In genomic region chr12:49019120-49019430, GRCh38 we compare ENCODE assay signal across 8 cellular contexts. TPM values are rescaled to one million over a fixed set of nuclear protein-coding genes. Genes with fewer than 3 reads are reported as not detected.
A peak's percentile ranks its signal among the peaks of the same experiment; 100 is the strongest.
DNase-seq lines count a peak whose midpoint lies in the region; ATAC-seq and TF ChIP-seq lines count a peak whose summit lies in the region.

No MANE protein-coding gene starts in this region.

- DNase-seq in RWPE1 (ENCODE audit: low spot score) = no peak
- no peak for DNase-seq in GM03348 (ENCODE audit: low spot score)
- DNase-seq in DMS53 treated with DMSO at 0.1 percent for 48 hours (lab: John Stamatoyannopoulos, UW; ENCODE audit: unreplicated experiment) = no peak
- DNase-seq in NCI-H1930 (lab: John Stamatoyannopoulos, UW) = no peak

- H3K4me1 ChIP-seq in parathyroid adenoma = peaks cover 8% of the 10 kb centered on the region

- H3K79me2 ChIP-seq in parathyroid adenoma = peaks cover 30% of the 10 kb centered on the region

- H2AFZ ChIP-seq in parathyroid adenoma = peak overlapping the region; percentile 91

- H3K4me2 ChIP-seq in parathyroid adenoma (ENCODE audit: low read length) = peak overlapping the region; percentile 76

- TF ChIP-seq CTCF in 22Rv1 (IDR thresholded peaks at IDR 0.05) = no peak
- TF ChIP-seq CTCF in RWPE1 (conservative IDR thresholded peaks at IDR 0.05; ENCODE audit: low read depth) = no peak
- TF ChIP-seq CTCF in parathyroid adenoma (IDR thresholded peaks at IDR 0.05) = no peak

- H3K27me3 ChIP-seq in parathyroid adenoma (ENCODE audit: control insufficient read depth, insufficient read depth, low read length) = no peaks in the 10 kb centered on the region

- peak overlapping the region; percentile 90 for H3K27ac ChIP-seq in 22Rv1
- peak overlapping the region; percentile 84 for H3K27ac ChIP-seq in RWPE1
- H3K27ac ChIP-seq in parathyroid adenoma = peak overlapping the region; percentile 80

- H3K9me3 ChIP-seq in parathyroid adenoma (ENCODE audit: control insufficient read depth, low read length) = no peaks in the 10 kb centered on the region

- H3K36me3 ChIP-seq in parathyroid adenoma (ENCODE audit: control insufficient read depth, insufficient read depth, low read length) = no peaks in the 10 kb centered on the region

- ATAC-seq in GM21390 (IDR thresholded peaks at IDR 0.05; ENCODE audit: unreplicated experiment) (peak; percentile 27), esophagus mucosa (peak; percentile 1)

- CTCF ChIA-PET in RWPE1 (lab: Yijun Ruan, JAX) = interaction anchor here (0.8 kb wide), 1 partner anchor 157 kb away, joined by 3 read pairs; no protein-coding TSS in a partner anchor

- POLR2A ChIA-PET in RWPE1 (lab: Yijun Ruan, JAX; ENCODE audit: low non-redundant PET) = no interaction called here

- H3K9ac ChIP-seq in parathyroid adenoma = no peak overlapping the region

- H3K4me3 ChIP-seq in parathyroid adenoma (ENCODE audit: low read depth, low read length) = peak overlapping the region; percentile 88

RNA-seq across cellular contexts. Expression of gene PRKAG1, which starts 0.5 kb away (rescaled TPM):
- 52.8 TPM for total RNA-seq in esophagus mucosa

RNA-seq across cellular contexts. Expression of gene DDN, which starts 19.9 kb away (rescaled TPM):
- total RNA-seq in esophagus mucosa = 0.28 TPM

RNA-seq across cellular contexts. Expression of gene WNT1, which starts 41.0 kb away (rescaled TPM):
- total RNA-seq in esophagus mucosa = not detected

RNA-seq across cellular contexts. Expression of gene KMT2D, which starts 41.5 kb away (rescaled TPM):
- 48.2 TPM for total RNA-seq in esophagus mucosa

RNA-seq across cellular contexts. Expression of gene WNT10B, which starts 47.5 kb away (rescaled TPM):
- total RNA-seq in esophagus mucosa = 0.48 TPM
